In the genomic region with DNA sequence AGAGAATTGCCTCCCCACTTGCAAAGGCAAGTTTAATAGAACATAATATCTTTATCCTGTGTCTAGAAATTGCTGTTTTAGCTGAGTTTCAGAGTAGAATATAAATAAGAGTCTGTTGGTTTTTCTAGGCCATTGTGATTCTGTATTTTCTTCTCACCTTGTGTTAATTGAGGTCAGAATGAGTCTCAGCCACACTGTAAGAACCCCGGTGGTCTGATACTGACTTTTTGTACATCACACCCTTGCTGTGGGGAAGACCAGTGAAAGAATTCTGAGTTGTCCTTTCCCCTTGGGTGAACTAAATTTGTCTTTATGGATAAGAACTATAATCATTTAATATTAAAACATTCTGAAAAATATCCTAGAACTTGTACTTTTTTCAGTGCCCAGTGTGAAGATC, we compare ENCODE assay signal across 1 cellular context.
TF ChIP-seq lines count a peak whose summit lies in the region.

No MANE protein-coding gene starts in this region.

TF ChIP-seq in IMR-90, 13 proteins besides CTCF, POLR2A, EP300 and RAD21:
- TF ChIP-seq RFX5 (IDR thresholded peaks at IDR 0.05; ENCODE audit: low read depth, low read length) (no peak), MAFK (IDR thresholded peaks at IDR 0.05; ENCODE audit: low read depth, low read length) (no peak), RCOR1 (IDR thresholded peaks at IDR 0.05; ENCODE audit: insufficient replicate concordance, low read length) (no peak), MAZ (IDR thresholded peaks at IDR 0.05; ENCODE audit: borderline replicate concordance, low read depth, low read length) (no peak), SMC3 (IDR thresholded peaks at IDR 0.05; ENCODE audit: low read depth, low read length) (no peak), CEBPB (IDR thresholded peaks at IDR 0.05; ENCODE audit: low read depth, low read length) (no peak), CHD1 (IDR thresholded peaks at IDR 0.05; ENCODE audit: low read depth, low read length) (no peak), FOS (IDR thresholded peaks at IDR 0.05; ENCODE audit: low read depth, low read length) (no peak), MXI1 (IDR thresholded peaks at IDR 0.05; ENCODE audit: borderline replicate concordance, low read depth, low read length) (no peak)
- TF ChIP-seq, protein P1, sequence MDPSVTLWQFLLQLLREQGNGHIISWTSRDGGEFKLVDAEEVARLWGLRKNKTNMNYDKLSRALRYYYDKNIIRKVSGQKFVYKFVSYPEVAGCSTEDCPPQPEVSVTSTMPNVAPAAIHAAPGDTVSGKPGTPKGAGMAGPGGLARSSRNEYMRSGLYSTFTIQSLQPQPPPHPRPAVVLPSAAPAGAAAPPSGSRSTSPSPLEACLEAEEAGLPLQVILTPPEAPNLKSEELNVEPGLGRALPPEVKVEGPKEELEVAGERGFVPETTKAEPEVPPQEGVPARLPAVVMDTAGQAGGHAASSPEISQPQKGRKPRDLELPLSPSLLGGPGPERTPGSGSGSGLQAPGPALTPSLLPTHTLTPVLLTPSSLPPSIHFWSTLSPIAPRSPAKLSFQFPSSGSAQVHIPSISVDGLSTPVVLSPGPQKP (IDR thresholded peaks at IDR 0.05; ENCODE audit: borderline replicate concordance, low read depth, low read length), result no peak
- TF ChIP-seq, protein P2, sequence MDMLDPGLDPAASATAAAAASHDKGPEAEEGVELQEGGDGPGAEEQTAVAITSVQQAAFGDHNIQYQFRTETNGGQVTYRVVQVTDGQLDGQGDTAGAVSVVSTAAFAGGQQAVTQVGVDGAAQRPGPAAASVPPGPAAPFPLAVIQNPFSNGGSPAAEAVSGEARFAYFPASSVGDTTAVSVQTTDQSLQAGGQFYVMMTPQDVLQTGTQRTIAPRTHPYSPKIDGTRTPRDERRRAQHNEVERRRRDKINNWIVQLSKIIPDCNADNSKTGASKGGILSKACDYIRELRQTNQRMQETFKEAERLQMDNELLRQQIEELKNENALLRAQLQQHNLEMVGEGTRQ (IDR thresholded peaks at IDR 0.05; ENCODE audit: low read depth, low read length), result no peak
